10 cellular contexts compared by ENCODE assay signal in the genomic region with DNA sequence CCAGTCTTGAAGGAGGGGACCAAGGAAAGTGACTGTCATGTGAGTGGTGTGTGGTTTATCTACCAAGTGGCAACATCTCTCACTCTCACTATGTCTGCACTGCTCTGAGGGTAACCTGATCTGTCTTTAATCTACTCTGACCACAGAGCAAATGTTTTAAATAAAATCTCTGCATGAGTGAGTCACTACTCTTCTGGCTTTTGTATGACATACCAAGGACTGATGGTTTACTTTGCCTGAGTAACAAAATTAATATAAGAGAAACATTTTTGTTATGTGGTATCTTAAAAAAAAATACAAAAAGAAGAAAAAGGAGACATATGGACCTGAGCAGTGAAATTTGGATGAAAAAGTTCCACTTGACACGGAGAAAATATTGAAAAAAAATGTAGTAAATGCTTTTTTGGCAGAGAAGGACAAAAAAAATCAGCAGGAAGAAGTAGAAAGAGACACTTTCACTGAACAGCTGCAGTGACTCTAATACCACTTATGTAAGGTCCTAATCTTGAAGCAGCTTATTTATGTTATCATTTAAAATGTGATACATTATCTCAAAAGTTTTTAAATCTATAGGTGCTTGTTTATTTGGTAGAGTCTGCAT.
DNase-seq lines count a peak whose midpoint lies in the region; ATAC-seq, FAIRE-seq and TF ChIP-seq lines count a peak whose summit lies in the region.
"Had no signal": no experiment of that assay in that cellular context is flagged by ENCODE, and none has a peak within 500 bp of the region (broad histone marks: within the 10 kb centered on the region; RNA-seq: fewer than 3 reads in every experiment).

No MANE protein-coding gene starts in this region.

- intact Hi-C loops in left lung (cut with DNase I) (no loop called here), lower leg skin (cut with DNase I; ENCODE audit: low total_unique reads) (no loop called here), vagina (cut with DNase I) (no loop called here)

- no peaks in the 10 kb centered on the region for H3K9me3 ChIP-seq in left lung
- H3K9me3 ChIP-seq in vagina = no peaks in the 10 kb centered on the region

- no peak for TF ChIP-seq POLR2A in lower leg skin (IDR thresholded peaks at IDR 0.05)
- no peak for TF ChIP-seq POLR2A in vagina (IDR thresholded peaks at IDR 0.05)

- no peaks in the 10 kb centered on the region for H3K4me1 ChIP-seq in left lung
- no peaks in the 10 kb centered on the region for H3K4me1 ChIP-seq in vagina

- WGBS in lower leg skin, 2 donors = 35% methylated on average over 1 of the region's 1 CpG

- peak; percentile 88 for FAIRE-seq in HTR-8/SVneo (lab: Jason Lieb, UNC)

- DNase-seq in AG09319 (ENCODE audit: extremely low read depth, low read depth) = peak; percentile 82
- DNase-seq in HTR-8/SVneo (ENCODE audit: insufficient read length, low spot score) = peak; percentile 76
- DNase-seq in astrocyte of the hippocampus (ENCODE audit: low read depth, low spot score) = peak; percentile 81
- no peak for DNase-seq in left lung
- no peak for DNase-seq in lower leg skin (ENCODE audit: low spot score in 2 of 2)
- DNase-seq in vagina (ENCODE audit: extremely low spot score in 2 of 2) = no peak
- DNase-seq: activated CD8-positive, alpha-beta memory T cell treated with anti-CD3 and anti-CD28 coated beads, Interleukin-2, amount 50 U/mL, for 4 hours; effector memory CD8-positive, alpha-beta T cell had no signal

- H3K27me3 ChIP-seq in left lung = no peaks in the 10 kb centered on the region
- H3K27me3 ChIP-seq in vagina = no peaks in the 10 kb centered on the region

- H3K36me3 ChIP-seq in left lung (no peaks in the 10 kb centered on the region), vagina (no peaks in the 10 kb centered on the region)

- H3K27ac ChIP-seq in left lung (no peak overlapping the region), vagina (no peak overlapping the region)

- TF ChIP-seq CTCF in AG09319 (IDR thresholded peaks at IDR 0.05; ENCODE audit: low read depth, low read length) (no peak), left lung (IDR thresholded peaks at IDR 0.05) (no peak), lower leg skin (IDR thresholded peaks at IDR 0.05) (no peak), vagina (IDR thresholded peaks at IDR 0.05) (no peak)

- ATAC-seq in left lung = peak; percentile 77
- ATAC-seq in GM19035 (IDR thresholded peaks at IDR 0.05; ENCODE audit: unreplicated experiment) = no peak
- no peak for ATAC-seq in HG02763 (IDR thresholded peaks at IDR 0.05; ENCODE audit: unreplicated experiment)
- ATAC-seq: effector memory CD8-positive, alpha-beta T cell had no signal

- no peak overlapping the region for H3K4me3 ChIP-seq in left lung
- H3K4me3 ChIP-seq in lower leg skin (ENCODE audit: low read depth, poor library complexity, severe bottlenecking) = no peak overlapping the region
- no peak overlapping the region for H3K4me3 ChIP-seq in vagina

Comparison
In these comparisons a context has a peak if more than half of its experiments do, and no peak if none do; other contexts are left out.
1. DNase-seq: peak in AG09319 (single experiment), HTR-8/SVneo (single experiment) and astrocyte of the hippocampus (single experiment); none in left lung (0 of 2), lower leg skin (0 of 2) and vagina (0 of 2).